8 cellular contexts compared by ENCODE assay signal in the genomic region with DNA sequence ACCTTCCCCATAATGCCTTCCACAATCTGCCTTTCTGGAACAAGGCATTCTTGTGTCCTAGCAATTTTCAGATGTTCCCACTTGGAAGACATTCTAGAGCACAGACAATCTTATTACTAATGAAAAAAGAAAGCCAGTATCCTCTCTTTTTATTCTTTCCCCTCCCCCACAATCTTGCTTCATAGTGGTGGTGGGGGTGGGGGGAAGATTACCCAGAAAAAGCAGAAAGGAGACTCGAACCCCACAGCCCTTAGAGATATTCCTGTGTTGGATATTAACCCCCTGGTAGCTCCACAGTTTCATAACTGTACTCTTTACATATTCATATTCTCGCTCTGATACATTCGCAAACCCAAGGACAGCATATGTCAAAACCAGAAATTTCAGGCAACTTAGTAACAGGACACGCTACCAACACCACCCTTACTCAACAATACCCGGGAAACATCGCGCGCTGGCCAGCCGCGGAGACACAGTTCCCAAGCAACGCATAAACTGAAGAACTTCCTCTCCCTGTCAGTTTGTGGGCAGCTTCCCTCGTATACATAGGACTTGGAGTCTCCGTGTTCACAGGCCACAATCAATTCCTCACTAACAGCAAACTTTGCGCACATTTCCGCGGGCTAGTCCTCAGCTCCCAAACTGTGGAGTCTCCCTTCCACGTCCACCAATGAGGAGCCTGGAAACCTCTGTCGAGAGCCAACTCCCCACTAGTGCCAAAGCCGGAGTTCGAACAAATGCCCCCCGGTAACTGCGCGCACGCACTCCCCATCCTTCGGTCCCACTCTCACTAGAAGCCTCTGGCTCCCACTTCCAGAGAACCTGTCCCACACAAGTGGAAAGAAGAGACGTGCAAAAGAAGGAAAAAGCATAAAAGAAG. TPM values are rescaled to one million over a fixed set of nuclear protein-coding genes. Genes with fewer than 3 reads are reported as not detected.
DNase-seq lines count a peak whose midpoint lies in the region; ATAC-seq and TF ChIP-seq lines count a peak whose summit lies in the region.

No MANE protein-coding gene starts in this region.

- H3K9me3 ChIP-seq in BLaER1 = peaks cover 27% of the 10 kb centered on the region

- H3K4me3 ChIP-seq in BLaER1 (peak overlapping the region; percentile 84), fibroblast of pulmonary artery (replicated peaks; ENCODE audit: low read depth, low read length) (peak overlapping the region; percentile 92)

- ATAC-seq in GM19438 (IDR thresholded peaks at IDR 0.05; ENCODE audit: low read depth, unreplicated experiment) = peak; percentile 0
- ATAC-seq in naive thymus-derived CD8-positive, alpha-beta T cell = peak; percentile 1

- POLR2A ChIA-PET in naive thymus-derived CD8-positive, alpha-beta T cell (lab: Charles Lee) = interaction anchor here (0.6 to 7.8 kb wide), 4 partner anchors 11 to 1107 kb away, joined by 3 to 76 read pairs (median 4); no protein-coding TSS in a partner anchor

- DNase-seq in NCI-H226 = peak; percentile 55
- DNase-seq in activated T-cell treated with anti-CD3 and anti-CD28 coated beads, Interleukin-2, amount 50 U/mL, for 24 hours = peak; percentile 60
- DNase-seq in fibroblast of pulmonary artery (ENCODE audit: low read depth) = peak; percentile 88
- peak in 7 of 10 donors; percentile 12 to 76 (median 64) for DNase-seq in naive thymus-derived CD8-positive, alpha-beta T cell
- no peak for DNase-seq in T-helper 9 cell
- no peak for DNase-seq in NCI-H1092 (lab: John Stamatoyannopoulos, UW)

- TF ChIP-seq CTCF in fibroblast of pulmonary artery (IDR thresholded peaks at IDR 0.05; ENCODE audit: low read length, missing control alignments) = no peak

- peaks cover 15% of the 10 kb centered on the region for H3K27me3 Mint-ChIP-seq in activated T-cell treated with anti-CD3 and anti-CD28 coated beads, Interleukin-2, amount 50 U/mL, for 24 hours
- peaks cover 18 to 44% (median 31%) of the 10 kb centered on the region in 5 donors for H3K27me3 Mint-ChIP-seq in naive thymus-derived CD8-positive, alpha-beta T cell

- peak overlapping the region; percentile 72; the same call in 1 of the 2 replicates for H3K9ac ChIP-seq in BLaER1

- H3K4me2 ChIP-seq in BLaER1 = peak overlapping the region; percentile 100

- H3K27ac Mint-ChIP-seq in activated T-cell treated with anti-CD3 and anti-CD28 coated beads, Interleukin-2, amount 50 U/mL, for 24 hours = peak overlapping the region; percentile 99
- H3K27ac Mint-ChIP-seq in naive thymus-derived CD8-positive, alpha-beta T cell = peak overlapping the region; percentile 8 to 100 (median 98)

- peaks cover 16% of the 10 kb centered on the region for H3K4me1 ChIP-seq in BLaER1

- H3K4me1 Mint-ChIP-seq in activated T-cell treated with anti-CD3 and anti-CD28 coated beads, Interleukin-2, amount 50 U/mL, for 24 hours (ENCODE audit: low read depth) = peaks cover 64% of the 10 kb centered on the region
- peaks cover 43 to 74% (median 49%) of the 10 kb centered on the region in 4 donors for H3K4me1 Mint-ChIP-seq in naive thymus-derived CD8-positive, alpha-beta T cell

- no peak overlapping the region for H3K27ac ChIP-seq in BLaER1

- peaks cover 23% of the 10 kb centered on the region; the same call in 1 of the 2 replicates for H4K20me1 ChIP-seq in BLaER1

- peaks cover 67% of the 10 kb centered on the region for H3K27me3 ChIP-seq in BLaER1

- H3K4me3 Mint-ChIP-seq in activated T-cell treated with anti-CD3 and anti-CD28 coated beads, Interleukin-2, amount 50 U/mL, for 24 hours = peak overlapping the region; percentile 92
- H3K4me3 Mint-ChIP-seq in naive thymus-derived CD8-positive, alpha-beta T cell = peak overlapping the region; percentile 86 to 99 (median 96)

- no peaks in the 10 kb centered on the region for H3K36me3 ChIP-seq in BLaER1

- H3K9me3 Mint-ChIP-seq in activated T-cell treated with anti-CD3 and anti-CD28 coated beads, Interleukin-2, amount 50 U/mL, for 24 hours = no peaks in the 10 kb centered on the region
- H3K9me3 Mint-ChIP-seq in naive thymus-derived CD8-positive, alpha-beta T cell = peaks cover 0 to 10% (median 0%) of the 10 kb centered on the region in 9 donors

- H3K36me3 Mint-ChIP-seq in activated T-cell treated with anti-CD3 and anti-CD28 coated beads, Interleukin-2, amount 50 U/mL, for 24 hours (ENCODE audit: low read depth) = peaks cover 59% of the 10 kb centered on the region
- peaks cover 0 to 8% (median 8%) of the 10 kb centered on the region in 3 donors for H3K36me3 Mint-ChIP-seq in naive thymus-derived CD8-positive, alpha-beta T cell

RNA-seq across cellular contexts. Expression of gene NR4A2, which starts 0.7 kb away (rescaled TPM):
- 1 to 10 TPM; 1.8 to 2.8 TPM for total RNA-seq in naive thymus-derived CD8-positive, alpha-beta T cell
- 10 to 100 TPM in 2 of 3 donors, 1 to 10 TPM in 1; 4.8 to 20.1 (median 11.4) TPM for polyA plus RNA-seq in naive thymus-derived CD8-positive, alpha-beta T cell

Comparison
In these comparisons a context has a peak if more than half of its experiments do, and no peak if none do; other contexts are left out.
1. DNase-seq: peak in NCI-H226 (single experiment), activated T-cell treated with anti-CD3 and anti-CD28 coated beads, Interleukin-2, amount 50 U/mL, for 24 hours (single experiment), fibroblast of pulmonary artery (single experiment) and naive thymus-derived CD8-positive, alpha-beta T cell (7 of 10); none in T-helper 9 cell (single experiment) and NCI-H1092 (single experiment).